8 cellular contexts compared by ENCODE assay signal in the genomic region with DNA sequence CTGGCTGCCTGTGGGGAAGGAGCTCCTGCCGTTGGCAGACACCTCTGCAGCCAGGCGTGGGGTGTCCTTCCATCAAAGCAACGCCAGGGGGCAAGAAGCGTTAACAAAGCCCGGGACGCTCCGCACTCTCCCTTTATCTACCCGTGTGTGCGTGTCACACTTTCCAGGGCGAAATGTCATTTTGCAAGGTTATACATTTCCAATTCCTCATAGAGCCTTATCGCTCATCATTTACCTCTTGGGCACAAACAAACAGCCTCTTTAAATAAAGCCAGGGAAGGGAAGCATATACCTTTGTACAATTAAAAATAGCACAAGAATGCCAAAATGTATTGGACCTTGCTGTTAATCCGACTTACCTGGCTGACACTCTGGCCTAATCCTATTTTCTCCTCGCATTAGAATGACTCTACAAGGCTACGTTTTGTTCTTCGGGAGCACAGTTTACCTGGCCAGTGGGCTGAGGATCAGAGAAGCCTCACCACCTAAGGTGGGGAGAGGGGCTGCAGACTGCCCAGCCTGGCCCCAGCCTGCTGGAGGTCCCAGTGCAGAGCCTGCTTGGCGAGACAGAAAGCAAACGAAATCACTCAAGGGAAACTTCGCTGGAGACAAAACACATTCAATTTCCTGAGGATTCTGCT.
DNase-seq lines count a peak whose midpoint lies in the region; ATAC-seq and TF ChIP-seq lines count a peak whose summit lies in the region.

No MANE protein-coding gene starts in this region.

- H3K9me3 ChIP-seq in left lung = no peaks in the 10 kb centered on the region

- intact Hi-C loops in left lung (cut with DNase I) = no loop called here

- no peaks in the 10 kb centered on the region for H3K36me3 ChIP-seq in left lung

- H3K27ac ChIP-seq in left lung = no peak overlapping the region

- TF ChIP-seq CTCF in AG09309 (IDR thresholded peaks at IDR 0.05; ENCODE audit: control insufficient read depth, insufficient read depth, low read depth, low read length, missing control alignments) = peak; percentile 79
- peak; percentile 70 to 87 for TF ChIP-seq CTCF in left lung (IDR thresholded peaks at IDR 0.05)

- peak; percentile 96 for ATAC-seq in GM18867 (IDR thresholded peaks at IDR 0.05; ENCODE audit: unreplicated experiment)
- ATAC-seq in HG03103 (IDR thresholded peaks at IDR 0.05; ENCODE audit: low read depth, unreplicated experiment) = peak; percentile 88
- ATAC-seq in left lung = peak; percentile 93

- peaks cover 92 to 100% of the 10 kb centered on the region in 2 donors for H3K27me3 ChIP-seq in left lung

- peak; percentile 14 for DNase-seq in AG09309 (ENCODE audit: low read depth)
- peak; percentile 86 for DNase-seq in NCI-H2227 (lab: John Stamatoyannopoulos, UW; ENCODE audit: unreplicated experiment)
- peak; percentile 61 for DNase-seq in activated CD4-positive, CD25-positive, alpha-beta regulatory T cell treated with anti-CD3 and anti-CD28 coated beads, Interleukin-2, amount 50 U/mL, for 72 hours
- DNase-seq in cerebellar cortex (ENCODE audit: low spot score) = peak; percentile 90
- peak; percentile 69 to 87 for DNase-seq in left lung
- DNase-seq in stimulated activated CD4-positive, alpha-beta T cell treated with anti-CD3 and anti-CD28 coated beads, TNF-alpha, amount 100 ng/mL, for 1 hour (ENCODE audit: low read depth in 3 of 3, low spot score in 1 of 3) = peak; percentile 13 to 56 (median 22)

- no peak overlapping the region for H3K4me3 ChIP-seq in AG09309 (ENCODE audit: control insufficient read depth, low read depth, low read length)
- no peak overlapping the region for H3K4me3 ChIP-seq in left lung

- H3K4me1 ChIP-seq in left lung = peaks cover 10 to 40% of the 10 kb centered on the region in 2 donors

Comparison
In these comparisons a context has a peak if more than half of its experiments do, and no peak if none do; other contexts are left out.
1. DNase-seq: peak in every context shown above with its lines; median percentile 90 in cerebellar cortex; 86 in NCI-H2227; 78 in left lung; 61 in activated CD4-positive, CD25-positive, alpha-beta regulatory T cell treated with anti-CD3 and anti-CD28 coated beads, Interleukin-2, amount 50 U/mL, for 72 hours; 22 in stimulated activated CD4-positive, alpha-beta T cell treated with anti-CD3 and anti-CD28 coated beads, TNF-alpha, amount 100 ng/mL, for 1 hour; 14 in AG09309.